In genomic region chr4:77959566-77960338, GRCh38 we compare ENCODE assay signal across 9 cellular contexts.
DNase-seq lines count a peak whose midpoint lies in the region; ATAC-seq, FAIRE-seq and TF ChIP-seq lines count a peak whose summit lies in the region.
"Had no signal": no experiment of that assay in that cellular context is flagged by ENCODE, and none has a peak within 500 bp of the region (broad histone marks: within the 10 kb centered on the region; RNA-seq: fewer than 3 reads in every experiment).

No MANE protein-coding gene starts in this region.

- peak; percentile 87 for TF ChIP-seq CTCF in CD8-positive, alpha-beta T cell (IDR thresholded peaks at IDR 0.05)
- TF ChIP-seq CTCF in GM12878 (IDR thresholded peaks at IDR 0.05 in 2 of 3, conservative IDR thresholded peaks at IDR 0.05 in 1 of 3; ENCODE audit: control insufficient read depth in 2 of 3, extremely low read depth in 1 of 3, insufficient read depth in 1 of 3, low read depth in 3 of 3, low read length in 3 of 3) (peak; percentile 53 to 54 (median 53)), kidney (IDR thresholded peaks at IDR 0.05; ENCODE audit: borderline replicate concordance, extremely low read depth, insufficient read depth) (peak; percentile 64), upper lobe of right lung (IDR thresholded peaks at IDR 0.05) (peak; percentile 64)

- no peak overlapping the region for H3K4me3 ChIP-seq in CD8-positive, alpha-beta T cell (ENCODE audit: low read depth, low read length)
- H3K4me3 ChIP-seq in GM12878 (no peak overlapping the region), kidney (ENCODE audit: low read length in 2 of 2) (peak overlapping the region; percentile 35 to 44), upper lobe of right lung (no peak overlapping the region)

- H3K4me2 ChIP-seq in GM12878 (ENCODE audit: control insufficient read depth, insufficient read depth), result no peak overlapping the region

- no TSS peak for BruUV-seq in GM12878 (replicated peaks; lab: Mats Ljungman, UMichigan)

- ATAC-seq in CD8-positive, alpha-beta T cell, result no peak
- ATAC-seq in GM12878 (peak; percentile 52), upper lobe of right lung (peak; percentile 47)

- intact Hi-C loops in CD8-positive, alpha-beta T cell (cut with DNase I, micrococcal nuclease), result loop anchor here in 1 of 2 experiments (1.0 kb wide), 1 partner anchor 905 kb away; no protein-coding TSS in a partner anchor
- intact Hi-C loops in GM12878 (cut with micrococcal nuclease; ENCODE audit: unreplicated experiment), result loop anchor here (2.0 to 10.0 kb wide), 3 partner anchors 555 to 965 kb away; no protein-coding TSS in a partner anchor
- intact Hi-C loops in kidney (cut with DNase I), result loop anchor here (5.0 kb wide), 1 partner anchor 558 kb away; no protein-coding TSS in a partner anchor
- intact Hi-C loops in upper lobe of right lung (cut with DNase I), result no loop called here

- no peaks in the 10 kb centered on the region for H3K9me3 Mint-ChIP-seq in CD8-positive, alpha-beta T cell
- H3K9me3 Mint-ChIP-seq: IgD-negative memory B cell had no signal

- H3K79me2 ChIP-seq in GM12878 (ENCODE audit: control insufficient read depth, insufficient read depth, low read length), result no peaks in the 10 kb centered on the region

- H3K9ac ChIP-seq in GM12878 (ENCODE audit: control insufficient read depth, insufficient read depth, low read length) (no peak overlapping the region), kidney (ENCODE audit: low read length in 2 of 2) (peak overlapping the region in 1 of 2 donors; percentile 23)

- POLR2A ChIA-PET in CD8-positive, alpha-beta T cell (lab: Charles Lee), result no interaction called here
- POLR2A ChIA-PET in HEK293T (lab: Yijun Ruan, JAX), result no interaction called here
- POLR2A ChIA-PET in GM12878 (lab: Charles Lee), result no interaction called here

- H3K27me3 Mint-ChIP-seq in CD8-positive, alpha-beta T cell (ENCODE audit: low read depth), result no peaks in the 10 kb centered on the region
- H3K27me3 Mint-ChIP-seq: IgD-negative memory B cell had no signal

- no peak overlapping the region for H2AFZ ChIP-seq in GM12878 (ENCODE audit: control insufficient read depth, low read depth, low read length)

- no peak for DNase-seq in CD8-positive, alpha-beta T cell
- DNase-seq in HEK293T (ENCODE audit: extremely low spot score) (peak; percentile 21), NCI-H345 (lab: John Stamatoyannopoulos, UW) (peak; percentile 65), GM12878 (ENCODE audit: low read depth, low spot score) (peak; percentile 12), kidney (no peak), upper lobe of right lung (no peak), cortex of kidney (lab: John Stamatoyannopoulos, UW) (no peak)
- DNase-seq in effector CD8-positive, alpha-beta T cell (lab: John Stamatoyannopoulos, UW), result no peak

- H3K9me3 ChIP-seq in CD8-positive, alpha-beta T cell (ENCODE audit: low read length), result no peaks in the 10 kb centered on the region
- H3K9me3 ChIP-seq in GM12878 (replicated peaks; ENCODE audit: control insufficient read depth, insufficient read depth, low read length) (no peaks in the 10 kb centered on the region; the same call in 2 of the 3 replicates), kidney (ENCODE audit: control insufficient read depth in 1 of 2, low read length in 2 of 2) (no peaks in the 10 kb centered on the region), upper lobe of right lung (no peaks in the 10 kb centered on the region)

- TF ChIP-seq RAD21 in GM12878 (IDR thresholded peaks at IDR 0.05; ENCODE audit: insufficient read depth, low read depth, low read length), result peak; percentile 74

- no peaks in the 10 kb centered on the region for H3K36me3 ChIP-seq in CD8-positive, alpha-beta T cell (ENCODE audit: insufficient read depth, low read length)
- no peaks in the 10 kb centered on the region for H3K36me3 ChIP-seq in GM12878 (ENCODE audit: control insufficient read depth in 2 of 2, insufficient read depth in 2 of 2, low read length in 1 of 2)
- H3K36me3 ChIP-seq in kidney (ENCODE audit: control insufficient read depth in 1 of 2, insufficient read depth in 2 of 2, low read length in 2 of 2), result no peaks in the 10 kb centered on the region
- peaks cover 3% of the 10 kb centered on the region for H3K36me3 ChIP-seq in upper lobe of right lung

- no peak overlapping the region for H3K27ac ChIP-seq in CD8-positive, alpha-beta T cell (ENCODE audit: low read depth, low read length)
- no peak overlapping the region for H3K27ac ChIP-seq in GM12878 (ENCODE audit: control insufficient read depth, insufficient read depth)
- no peak overlapping the region for H3K27ac ChIP-seq in kidney (ENCODE audit: low read depth in 2 of 2, low read length in 2 of 2)
- H3K27ac ChIP-seq in upper lobe of right lung, result no peak overlapping the region

- H3K4me1 Mint-ChIP-seq in CD8-positive, alpha-beta T cell (ENCODE audit: low read depth), result peaks cover 5% of the 10 kb centered on the region
- H3K4me1 Mint-ChIP-seq: IgD-negative memory B cell had no signal

- RAD21 ChIA-PET in GM12878 (lab: Charles Lee; ENCODE audit: unreplicated experiment), result interaction anchor here (0.5 to 2.2 kb wide), 9 partner anchors 97 to 993 kb away, joined by 3 to 10 read pairs (median 5); partner anchors contain the start of gene FRAS1

- H3K36me3 Mint-ChIP-seq in CD8-positive, alpha-beta T cell, result peaks cover 4% of the 10 kb centered on the region
- H3K36me3 Mint-ChIP-seq: IgD-negative memory B cell had no signal

- FAIRE-seq in GM12878 (lab: Jason Lieb, UNC) (peak; percentile 95), kidney (lab: Jason Lieb, UNC) (peak; percentile 83)

- CTCF ChIA-PET in CD8-positive, alpha-beta T cell (lab: Charles Lee), result interaction anchor here (0.7 to 1.9 kb wide), 6 partner anchors 9 to 908 kb away, joined by 3 to 8 read pairs (median 4); no protein-coding TSS in a partner anchor
- CTCF ChIA-PET in HEK293T (lab: Yijun Ruan, JAX), result interaction anchor here (0.7 to 1.1 kb wide), 3 partner anchors 9 to 1056 kb away, joined by 3 to 4 read pairs (median 3); no protein-coding TSS in a partner anchor
- CTCF ChIA-PET in GM12878 (lab: Yijun Ruan, JAX), result interaction anchor here (0.6 to 2.2 kb wide), 28 partner anchors 9 to 1076 kb away, joined by 3 to 14 read pairs (median 4); partner anchors contain the start of gene FRAS1

- H3K27ac Mint-ChIP-seq in CD8-positive, alpha-beta T cell, result no peak overlapping the region
- H3K27ac Mint-ChIP-seq: IgD-negative memory B cell had no signal

- no peak overlapping the region for H3K4me3 Mint-ChIP-seq in CD8-positive, alpha-beta T cell
- H3K4me3 Mint-ChIP-seq: IgD-negative memory B cell had no signal

- H3K27me3 ChIP-seq in CD8-positive, alpha-beta T cell (ENCODE audit: insufficient read depth, low read length), result no peaks in the 10 kb centered on the region
- H3K27me3 ChIP-seq in GM12878 (replicated peaks in 1 of 2; ENCODE audit: control insufficient read depth in 2 of 2, insufficient read depth in 2 of 2, low read length in 1 of 2) (no peaks in the 10 kb centered on the region), upper lobe of right lung (no peaks in the 10 kb centered on the region)

- no peaks in the 10 kb centered on the region for H3K4me1 ChIP-seq in CD8-positive, alpha-beta T cell (ENCODE audit: insufficient read depth, low read length)
- H3K4me1 ChIP-seq in GM12878 (ENCODE audit: control insufficient read depth, insufficient read depth, low read length) (no peaks in the 10 kb centered on the region), kidney (ENCODE audit: control insufficient read depth in 1 of 2, insufficient read depth in 1 of 2, low read depth in 1 of 2, low read length in 2 of 2) (no peaks in the 10 kb centered on the region), upper lobe of right lung (no peaks in the 10 kb centered on the region)

- no peaks in the 10 kb centered on the region for H4K20me1 ChIP-seq in GM12878 (ENCODE audit: control insufficient read depth, insufficient read depth)

- in situ Hi-C loops in GM12878 (cut with MboI), result loop anchor here (10.0 kb wide), 1 partner anchor 895 kb away; no protein-coding TSS in a partner anchor

- SMC1A ChIA-PET in GM12878 (lab: Charles Lee; ENCODE audit: uncharacterized antibody, unreplicated experiment), result interaction anchor here (0.5 to 2.0 kb wide), 16 partner anchors 74 to 1079 kb away, joined by 3 to 9 read pairs (median 3); partner anchors contain the start of gene MRPL1

- WGBS in GM12878 (ENCODE audit: insufficient coverage, insufficient replicate concordance, low lambda C conversion rate, missing lambda C conversion rate), result 41% methylated on average over 6 of the region's 6 CpGs

- TF ChIP-seq EP300 in GM12878 (IDR thresholded peaks at IDR 0.05; ENCODE audit: borderline replicate concordance in 1 of 2, control insufficient read depth in 1 of 2, low read depth in 2 of 2, low read length in 2 of 2), result no peak

- no peak for TF ChIP-seq POLR2A in GM12878 (IDR thresholded peaks at IDR 0.05; ENCODE audit: low read depth, low read length)

TF ChIP-seq in HEK293T, 16 proteins besides CTCF, POLR2A, EP300 and RAD21 (continues in another document):
- TF ChIP-seq L3MBTL2 (conservative IDR thresholded peaks at IDR 0.05) (no peak), LEF1 (IDR thresholded peaks at IDR 0.05; ENCODE audit: borderline replicate concordance) (no peak), HDGF (IDR thresholded peaks at IDR 0.05; ENCODE audit: borderline replicate concordance) (no peak), SP1 (IDR thresholded peaks at IDR 0.05) (no peak), ZNF384 (IDR thresholded peaks at IDR 0.05) (peak; percentile 61; the same call in 1 of the 2 replicates), FOXA1 (IDR thresholded peaks at IDR 0.05) (no peak), NFRKB (IDR thresholded peaks at IDR 0.05) (no peak), ELF4 (IDR thresholded peaks at IDR 0.05) (no peak)

TF ChIP-seq in GM12878, 131 proteins besides CTCF, POLR2A, EP300 and RAD21:
- TF ChIP-seq SMC3 (IDR thresholded peaks at IDR 0.05; ENCODE audit: borderline replicate concordance, low read length) (peak; percentile 34; the same call in 1 of the 2 replicates), YBX1 (IDR thresholded peaks at IDR 0.05) (no peak), MAX (IDR thresholded peaks at IDR 0.05; ENCODE audit: low read depth, low read length) (no peak), GATAD2B (conservative IDR thresholded peaks at IDR 0.05; ENCODE audit: low read depth) (no peak), ZNF274 (IDR thresholded peaks at IDR 0.05; ENCODE audit: insufficient read depth, insufficient read length) (no peak), ZNF384 (IDR thresholded peaks at IDR 0.05; ENCODE audit: borderline replicate concordance, low read depth, low read length) (peak; percentile 35; the same call in 1 of the 2 replicates), SIN3A (IDR thresholded peaks at IDR 0.05; ENCODE audit: low read depth, low read length) (no peak), ZSCAN29 (IDR thresholded peaks at IDR 0.05) (no peak)

Comparison
In these comparisons a context has a peak if more than half of its experiments do, and no peak if none do; other contexts are left out.
1. DNase-seq: peak in HEK293T (single experiment), NCI-H345 (single experiment) and GM12878 (single experiment); none in CD8-positive, alpha-beta T cell (0 of 7), kidney (single experiment), upper lobe of right lung (single experiment), cortex of kidney (single experiment) and effector CD8-positive, alpha-beta T cell (single experiment).
2. H3K4me3 ChIP-seq: peak in kidney (2 of 2); none in CD8-positive, alpha-beta T cell (single experiment), GM12878 (single experiment) and upper lobe of right lung (single experiment).
3. Peak in every context shown above with its lines, with median percentiles within 50 percentile points of each other: CTCF ChIP-seq.